Comparison of ENCODE assay signal across 17 cellular contexts in genomic region chr16:85847036-85847435, GRCh38. TPM values are rescaled to one million over a fixed set of nuclear protein-coding genes. Genes with fewer than 3 reads are reported as not detected.
DNase-seq lines count a peak whose midpoint lies in the region; ATAC-seq and TF ChIP-seq lines count a peak whose summit lies in the region.
"Had no signal": no experiment of that assay in that cellular context is flagged by ENCODE, and none has a peak within 500 bp of the region (broad histone marks: within the 10 kb centered on the region; RNA-seq: fewer than 3 reads in every experiment).

No MANE protein-coding gene starts in this region.

- H3K4me1 Mint-ChIP-seq in activated B cell treated with CpG ODN at 0.5 μM for 24 hours = peaks cover 29% of the 10 kb centered on the region

- H4K20me1 ChIP-seq in BLaER1 = no peaks in the 10 kb centered on the region

- no peak for DNase-seq in activated B cell treated with CpG ODN at 0.5 μM for 24 hours
- peak; percentile 56 for DNase-seq in posterior vena cava (ENCODE audit: low spot score)
- no peak for DNase-seq in effector memory CD4-positive, alpha-beta T cell
- no peak for DNase-seq in NCI-H1694 treated with DMSO at 0.1 percent for 48 hours (lab: John Stamatoyannopoulos, UW)
- DNase-seq in stimulated activated naive CD8-positive, alpha-beta T cell treated with anti-CD3 and anti-CD28 coated beads, Interleukin-15, Interleukin-2, amounts not matched to agents 100 U/mL and 50 U/mL, for 24 hours = no peak
- DNase-seq in RWPE1 (ENCODE audit: low spot score) = no peak
- DNase-seq: 8988T; AML-193; C1 segment of cervical spinal cord; CD4-positive, alpha-beta T cell; DMS79 treated with DMSO at 0.1 percent for 48 hours; EL; GDM1; GOT3; H9 had no signal

- H3K9me3 ChIP-seq in BLaER1 (peaks cover 5% of the 10 kb centered on the region; the same call in 1 of the 2 replicates), liver (ENCODE audit: control insufficient read depth in 4 of 4, low read length in 3 of 4) (peaks cover 0 to 3% (median 0%) of the 10 kb centered on the region in 4 donors)
- H3K9me3 ChIP-seq in effector memory CD4-positive, alpha-beta T cell (ENCODE audit: control insufficient read depth, low read length) = no peaks in the 10 kb centered on the region

- peak overlapping the region; percentile 85 for H3K4me2 ChIP-seq in BLaER1

- peak overlapping the region; percentile 57 for H3K27ac Mint-ChIP-seq in activated B cell treated with CpG ODN at 0.5 μM for 24 hours
- H3K27ac Mint-ChIP-seq: CD4-positive, alpha-beta T cell had no signal

- intact Hi-C loops in activated B cell treated with CpG ODN at 0.5 μM for 24 hours (cut with micrococcal nuclease) = loop anchor here (2.0 kb wide), 1 partner anchor 14 kb away; no protein-coding TSS in a partner anchor
- intact Hi-C loops in posterior vena cava (cut with DNase I) = loop anchor here in 1 of 2 donors (5.0 kb wide), 1 partner anchor 555 kb away; no protein-coding TSS in a partner anchor

- no peaks in the 10 kb centered on the region for H3K9me3 Mint-ChIP-seq in activated B cell treated with CpG ODN at 0.5 μM for 24 hours
- H3K9me3 Mint-ChIP-seq: CD4-positive, alpha-beta T cell; H9 had no signal

- WGBS in liver = 43% methylated on average over 15 of the region's 15 CpGs

- ATAC-seq in activated B cell treated with CpG ODN at 0.5 μM for 24 hours (ENCODE audit: low read depth) = no peak
- no peak for ATAC-seq in stimulated activated naive CD8-positive, alpha-beta T cell treated with anti-CD3 and anti-CD28 coated beads, Interleukin-15, Interleukin-2, amounts not matched to agents 100 U/mL and 50 U/mL, for 24 hours

- TF ChIP-seq CTCF in activated B cell treated with CpG ODN at 0.5 μM for 24 hours (IDR thresholded peaks at IDR 0.05) (no peak), liver (IDR thresholded peaks at IDR 0.05; ENCODE audit: low read depth, low read length, missing input control) (peak; percentile 5), RWPE1 (conservative IDR thresholded peaks at IDR 0.05; ENCODE audit: low read depth) (no peak)

- H3K4me3 ChIP-seq in BLaER1 = no peak overlapping the region
- H3K4me3 ChIP-seq in liver (ENCODE audit: low read depth in 1 of 3, low read length in 3 of 3) = peak overlapping the region; percentile 28 to 80 (median 44)
- H3K4me3 ChIP-seq in effector memory CD4-positive, alpha-beta T cell (ENCODE audit: insufficient read depth, low read depth, low read length, poor library complexity, severe bottlenecking) = no peak overlapping the region

- TF ChIP-seq RAD21 in liver (IDR thresholded peaks at IDR 0.05) = no peak

- peaks cover 7% of the 10 kb centered on the region for H3K27me3 Mint-ChIP-seq in activated B cell treated with CpG ODN at 0.5 μM for 24 hours

- no peaks in the 10 kb centered on the region for H3K36me3 Mint-ChIP-seq in activated B cell treated with CpG ODN at 0.5 μM for 24 hours (ENCODE audit: low read depth)

- no peak overlapping the region for H3K4me3 Mint-ChIP-seq in activated B cell treated with CpG ODN at 0.5 μM for 24 hours
- H3K4me3 Mint-ChIP-seq: CD4-positive, alpha-beta T cell; H9 had no signal

- H3K4me1 ChIP-seq in BLaER1 (peaks cover 82% of the 10 kb centered on the region), liver (ENCODE audit: control insufficient read depth in 4 of 4, insufficient read depth in 4 of 4, low read length in 3 of 4) (peaks cover 4 to 37% (median 21%) of the 10 kb centered on the region in 4 donors)
- H3K4me1 ChIP-seq in effector memory CD4-positive, alpha-beta T cell (ENCODE audit: control insufficient read depth, insufficient read depth, low read length, poor library complexity, severe bottlenecking) = no peaks in the 10 kb centered on the region

- POLR2A ChIA-PET in activated B cell treated with CpG ODN at 0.5 μM for 24 hours (lab: Charles Lee) = interaction anchor here (0.6 kb wide), 1 partner anchor 134 kb away, joined by 10 read pairs; no protein-coding TSS in a partner anchor
- POLR2A ChIA-PET in RWPE1 (lab: Yijun Ruan, JAX; ENCODE audit: low non-redundant PET) = no interaction called here

- H3K36me3 ChIP-seq in BLaER1 = no peaks in the 10 kb centered on the region
- H3K36me3 ChIP-seq in liver (ENCODE audit: control insufficient read depth in 4 of 4, insufficient read depth in 3 of 4, low read depth in 1 of 4, low read length in 3 of 4) = peaks cover 0 to 4% (median 0%) of the 10 kb centered on the region in 4 donors
- H3K36me3 ChIP-seq in effector memory CD4-positive, alpha-beta T cell (ENCODE audit: control insufficient read depth, insufficient read depth, low read length) = no peaks in the 10 kb centered on the region

- H3K27ac ChIP-seq in BLaER1 = peak overlapping the region; percentile 53; the same call in 1 of the 2 replicates
- H3K27ac ChIP-seq in liver (ENCODE audit: low read depth in 1 of 2, low read length in 2 of 2) = peak overlapping the region; percentile 88 to 97
- no peak overlapping the region for H3K27ac ChIP-seq in effector memory CD4-positive, alpha-beta T cell (ENCODE audit: insufficient read depth, low read length, poor library complexity, severe bottlenecking)
- H3K27ac ChIP-seq in RWPE1 = no peak overlapping the region

- H3K27me3 ChIP-seq in BLaER1 (no peaks in the 10 kb centered on the region), liver (ENCODE audit: control insufficient read depth in 4 of 4, insufficient read depth in 4 of 4, low read length in 3 of 4) (no peaks in the 10 kb centered on the region)
- H3K27me3 ChIP-seq in effector memory CD4-positive, alpha-beta T cell (replicated peaks; ENCODE audit: control insufficient read depth, insufficient read depth, low read length, poor library complexity, severe bottlenecking) = no peaks in the 10 kb centered on the region

- H3K9ac ChIP-seq in BLaER1 (no peak overlapping the region), liver (ENCODE audit: low read depth in 1 of 2, low read length in 2 of 2) (no peak overlapping the region)

- CTCF ChIA-PET in activated B cell treated with CpG ODN at 0.5 μM for 24 hours (lab: Charles Lee) (no interaction called here), RWPE1 (lab: Yijun Ruan, JAX) (no interaction called here)

TF ChIP-seq in liver, 16 proteins besides CTCF, POLR2A, EP300 and RAD21 (continues in another document):
- no peak for TF ChIP-seq YY1 (IDR thresholded peaks at IDR 0.05)
- no peak for TF ChIP-seq FOXA1 (IDR thresholded peaks at IDR 0.05)
- no peak for TF ChIP-seq HNF4A (conservative IDR thresholded peaks at IDR 0.05)
- no peak for TF ChIP-seq FOXA2 (IDR thresholded peaks at IDR 0.05)
- no peak for TF ChIP-seq MAX (IDR thresholded peaks at IDR 0.05)
- TF ChIP-seq ATF3 (IDR thresholded peaks at IDR 0.05) = no peak
- no peak for TF ChIP-seq RXRA (IDR thresholded peaks at IDR 0.05)
- TF ChIP-seq, protein P1, sequence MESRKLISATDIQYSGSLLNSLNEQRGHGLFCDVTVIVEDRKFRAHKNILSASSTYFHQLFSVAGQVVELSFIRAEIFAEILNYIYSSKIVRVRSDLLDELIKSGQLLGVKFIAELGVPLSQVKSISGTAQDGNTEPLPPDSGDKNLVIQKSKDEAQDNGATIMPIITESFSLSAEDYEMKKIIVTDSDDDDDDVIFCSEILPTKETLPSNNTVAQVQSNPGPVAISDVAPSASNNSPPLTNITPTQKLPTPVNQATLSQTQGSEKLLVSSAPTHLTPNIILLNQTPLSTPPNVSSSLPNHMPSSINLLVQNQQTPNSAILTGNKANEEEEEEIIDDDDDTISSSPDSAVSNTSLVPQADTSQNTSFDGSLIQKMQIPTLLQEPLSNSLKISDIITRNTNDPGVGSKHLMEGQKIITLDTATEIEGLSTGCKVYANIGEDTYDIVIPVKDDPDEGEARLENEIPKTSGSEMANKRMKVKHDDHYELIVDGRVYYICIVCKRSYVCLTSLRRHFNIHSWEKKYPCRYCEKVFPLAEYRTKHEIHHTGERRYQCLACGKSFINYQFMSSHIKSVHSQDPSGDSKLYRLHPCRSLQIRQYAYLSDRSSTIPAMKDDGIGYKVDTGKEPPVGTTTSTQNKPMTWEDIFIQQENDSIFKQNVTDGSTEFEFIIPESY (IDR thresholded peaks at IDR 0.05) = no peak
- no peak for TF ChIP-seq GABPA (IDR thresholded peaks at IDR 0.05 in 1 of 2, conservative IDR thresholded peaks at IDR 0.05 in 1 of 2)
- TF ChIP-seq TAF1 (conservative IDR thresholded peaks at IDR 0.05) = no peak
- TF ChIP-seq SP1 (IDR thresholded peaks at IDR 0.05) = no peak
- TF ChIP-seq NR2F2 (IDR thresholded peaks at IDR 0.05) = no peak

RNA-seq across cellular contexts. Expression of gene COX4I1, which starts 47.5 kb away (rescaled TPM):
- total RNA-seq in activated B cell treated with CpG ODN at 0.5 μM for 24 hours = 578 TPM in 2 replicates
- total RNA-seq in liver = 100 to 1,000 TPM; 186 to 195 TPM
- polyA plus RNA-seq in liver = 100 to 1,000 TPM; 466 to 576 TPM
- total RNA-seq in posterior vena cava = 100 to 1,000 TPM; 273 to 322 TPM

RNA-seq across cellular contexts. Expression of gene EMC8, which starts 47.7 kb away (rescaled TPM):
- total RNA-seq in activated B cell treated with CpG ODN at 0.5 μM for 24 hours (27.8 and 29.0 TPM in 2 replicates), liver (10 to 100 TPM; 12.0 to 12.4 TPM), posterior vena cava (10 to 100 TPM; 17.4 to 19.4 TPM)
- polyA plus RNA-seq in liver = 10 to 100 TPM; 12.1 to 12.4 TPM

RNA-seq across cellular contexts. Expression of gene IRF8, which starts 51.9 kb away (rescaled TPM):
- total RNA-seq in activated B cell treated with CpG ODN at 0.5 μM for 24 hours (234 and 248 TPM in 2 replicates), liver (10 to 100 TPM; 17.1 to 25.8 TPM), posterior vena cava (10 to 100 TPM in 1 of 2 donors, 1 to 10 TPM in 1; 6.3 to 18.7 TPM)
- polyA plus RNA-seq in liver = 1 to 10 TPM; 5.1 to 7.6 TPM

Comparison
In these comparisons a context has a peak if more than half of its experiments do, and no peak if none do; other contexts are left out.
1. H3K27ac ChIP-seq: peak in BLaER1 (single experiment) and liver (2 of 2); none in effector memory CD4-positive, alpha-beta T cell (single experiment) and RWPE1 (single experiment).
2. H3K4me3 ChIP-seq: peak in liver (3 of 3); none in BLaER1 (single experiment) and effector memory CD4-positive, alpha-beta T cell (single experiment).